8 cellular contexts compared by ENCODE assay signal in genomic region chr5:219492-219891, GRCh38. TPM values are rescaled to one million over a fixed set of nuclear protein-coding genes. Genes with fewer than 3 reads are reported as not detected.
DNase-seq lines count a peak whose midpoint lies in the region; ATAC-seq and TF ChIP-seq lines count a peak whose summit lies in the region.

No MANE protein-coding gene starts in this region.

- peaks cover 37% of the 10 kb centered on the region for H3K4me1 ChIP-seq in CD4-positive, CD25-positive, alpha-beta regulatory T cell (ENCODE audit: control insufficient read depth, insufficient read depth, low read length, poor library complexity, severe bottlenecking)
- H3K4me1 ChIP-seq in KMS-11 (ENCODE audit: low read depth, poor library complexity, severe bottlenecking) (peaks cover 37% of the 10 kb centered on the region), foreskin keratinocyte (peaks cover 12% of the 10 kb centered on the region)

- H3K4me1 Mint-ChIP-seq in CD4-positive, CD25-positive, alpha-beta regulatory T cell: peaks cover 26 to 67% (median 51%) of the 10 kb centered on the region in 4 donors
- H3K4me1 Mint-ChIP-seq in activated T-cell treated with anti-CD3 and anti-CD28 coated beads, Interleukin-2, amount 50 U/mL, for 4 hours (ENCODE audit: low read depth): peaks cover 55% of the 10 kb centered on the region

- peaks cover 8% of the 10 kb centered on the region for H3K36me3 Mint-ChIP-seq in CD4-positive, CD25-positive, alpha-beta regulatory T cell
- peaks cover 7% of the 10 kb centered on the region for H3K36me3 Mint-ChIP-seq in activated T-cell treated with anti-CD3 and anti-CD28 coated beads, Interleukin-2, amount 50 U/mL, for 4 hours (ENCODE audit: insufficient read depth)

- peak overlapping the region; percentile 88 to 98 (median 97) for H3K27ac Mint-ChIP-seq in CD4-positive, CD25-positive, alpha-beta regulatory T cell

- ATAC-seq in CD4-positive, CD25-positive, alpha-beta regulatory T cell (ENCODE audit: low read depth in 2 of 2): peak; percentile 42 to 46
- peak in 1 of 2 donors; percentile 16 for ATAC-seq in activated T-cell treated with anti-CD3 and anti-CD28 coated beads, Interleukin-2, amount 50 U/mL, for 4 hours
- peak; percentile 8 for ATAC-seq in foreskin keratinocyte
- ATAC-seq in HG03108 (IDR thresholded peaks at IDR 0.05; ENCODE audit: unreplicated experiment): no peak
- no peak for ATAC-seq in GM19463 (IDR thresholded peaks at IDR 0.05; ENCODE audit: unreplicated experiment)

- peak; percentile 15 to 65 (median 29) for DNase-seq in CD4-positive, CD25-positive, alpha-beta regulatory T cell
- DNase-seq in activated T-cell treated with anti-CD3 and anti-CD28 coated beads, Interleukin-2, amount 50 U/mL, for 4 hours: no peak
- DNase-seq in foreskin keratinocyte (peak in 1 of 2 donors; percentile 23), retina (peak; percentile 28), NCI-H1092 treated with DMSO at 0.1 percent for 48 hours (lab: John Stamatoyannopoulos, UW) (no peak)

- H3K9ac ChIP-seq in KMS-11: peak overlapping the region; percentile 85

- peak overlapping the region; percentile 84 for H3K27ac ChIP-seq in CD4-positive, CD25-positive, alpha-beta regulatory T cell (ENCODE audit: insufficient read depth, low read length, poor library complexity, severe bottlenecking)
- H3K27ac ChIP-seq in KMS-11: peak overlapping the region; percentile 60
- peak overlapping the region; percentile 71 for H3K27ac ChIP-seq in foreskin keratinocyte

- peak overlapping the region; percentile 94 to 99 (median 96) for H3K4me3 Mint-ChIP-seq in CD4-positive, CD25-positive, alpha-beta regulatory T cell
- H3K4me3 Mint-ChIP-seq in activated T-cell treated with anti-CD3 and anti-CD28 coated beads, Interleukin-2, amount 50 U/mL, for 4 hours: peak overlapping the region; percentile 92

- H3K27me3 Mint-ChIP-seq in CD4-positive, CD25-positive, alpha-beta regulatory T cell: peaks cover 6% of the 10 kb centered on the region
- no peaks in the 10 kb centered on the region for H3K27me3 Mint-ChIP-seq in activated T-cell treated with anti-CD3 and anti-CD28 coated beads, Interleukin-2, amount 50 U/mL, for 4 hours (ENCODE audit: low read depth)

- peaks cover 7% of the 10 kb centered on the region for H3K36me3 ChIP-seq in CD4-positive, CD25-positive, alpha-beta regulatory T cell (ENCODE audit: control insufficient read depth, insufficient read depth, low read length)
- peaks cover 5% of the 10 kb centered on the region; the same call in 1 of the 2 replicates for H3K36me3 ChIP-seq in KMS-11 (ENCODE audit: insufficient read depth)

- TF ChIP-seq CTCF in KMS-11 (conservative IDR thresholded peaks at IDR 0.05; ENCODE audit: low read depth, low read length) (no peak), foreskin keratinocyte (conservative IDR thresholded peaks at IDR 0.05) (no peak)

- H3K9me3 ChIP-seq in CD4-positive, CD25-positive, alpha-beta regulatory T cell (ENCODE audit: control insufficient read depth in 2 of 2, low read length in 2 of 2): no peaks in the 10 kb centered on the region

- H3K27me3 ChIP-seq in CD4-positive, CD25-positive, alpha-beta regulatory T cell (ENCODE audit: control insufficient read depth, insufficient read depth, low read length): no peaks in the 10 kb centered on the region
- H3K27me3 ChIP-seq in KMS-11 (ENCODE audit: insufficient read depth, low read depth) (no peaks in the 10 kb centered on the region), foreskin keratinocyte (no peaks in the 10 kb centered on the region)

- no peaks in the 10 kb centered on the region for H4K20me1 ChIP-seq in KMS-11 (ENCODE audit: insufficient read depth)

- no peaks in the 10 kb centered on the region for H3K9me3 Mint-ChIP-seq in CD4-positive, CD25-positive, alpha-beta regulatory T cell
- H3K9me3 Mint-ChIP-seq in activated T-cell treated with anti-CD3 and anti-CD28 coated beads, Interleukin-2, amount 50 U/mL, for 4 hours: no peaks in the 10 kb centered on the region

- H3K4me3 ChIP-seq in CD4-positive, CD25-positive, alpha-beta regulatory T cell (ENCODE audit: low read depth, low read length): peak overlapping the region; percentile 94
- no peak overlapping the region for H3K4me3 ChIP-seq in KMS-11 (IDR thresholded peaks at IDR 0.05; ENCODE audit: insufficient read depth, low read depth, low read length)

- no peak overlapping the region for H2AFZ ChIP-seq in KMS-11 (ENCODE audit: low read depth)

- H3K79me2 ChIP-seq in KMS-11 (ENCODE audit: insufficient read depth, low read depth): peaks cover 89% of the 10 kb centered on the region

- H3K4me2 ChIP-seq in KMS-11: peak overlapping the region; percentile 72

RNA-seq across cellular contexts. Expression of gene SDHA, which starts 1.4 kb away (rescaled TPM):
- 246 TPM for total RNA-seq in CD4-positive, CD25-positive, alpha-beta regulatory T cell
- polyA plus RNA-seq in CD4-positive, CD25-positive, alpha-beta regulatory T cell: 100 to 1,000 TPM; 211 to 290 (median 229) TPM
- total RNA-seq in activated T-cell treated with anti-CD3 and anti-CD28 coated beads, Interleukin-2, amount 50 U/mL, for 4 hours: 100 to 1,000 TPM in 2 of 3 donors, 10 to 100 TPM in 1; 73.1 to 120 (median 104) TPM
- 93.9 and 107 TPM in 2 replicates for total RNA-seq in foreskin keratinocyte
- 81.0 and 88.9 TPM in 2 replicates for polyA plus RNA-seq in foreskin keratinocyte

RNA-seq across cellular contexts. Expression of gene CCDC127, which starts 1.5 kb away (rescaled TPM):
- 4.0 TPM for total RNA-seq in CD4-positive, CD25-positive, alpha-beta regulatory T cell
- polyA plus RNA-seq in CD4-positive, CD25-positive, alpha-beta regulatory T cell: 1 to 10 TPM; 3.2 to 5.7 (median 4.4) TPM
- 1 to 10 TPM; 4.7 to 7.8 (median 5.7) TPM for total RNA-seq in activated T-cell treated with anti-CD3 and anti-CD28 coated beads, Interleukin-2, amount 50 U/mL, for 4 hours
- 2.8 and 3.1 TPM in 2 replicates for total RNA-seq in foreskin keratinocyte
- polyA plus RNA-seq in foreskin keratinocyte: 2.7 and 3.0 TPM in 2 replicates

RNA-seq across cellular contexts. Expression of gene LRRC14B, which starts 28.2 kb away (rescaled TPM):
- not detected for total RNA-seq in CD4-positive, CD25-positive, alpha-beta regulatory T cell
- not detected for polyA plus RNA-seq in CD4-positive, CD25-positive, alpha-beta regulatory T cell
- total RNA-seq in activated T-cell treated with anti-CD3 and anti-CD28 coated beads, Interleukin-2, amount 50 U/mL, for 4 hours: under 1 TPM in 1 of 3 donors, not detected in 2; 0.23 TPM
- total RNA-seq in foreskin keratinocyte: not detected in 2 replicates
- not detected in 2 replicates for polyA plus RNA-seq in foreskin keratinocyte

RNA-seq across cellular contexts. Expression of gene PDCD6, which starts 52.0 kb away (rescaled TPM):
- 55.3 TPM for total RNA-seq in CD4-positive, CD25-positive, alpha-beta regulatory T cell
- polyA plus RNA-seq in CD4-positive, CD25-positive, alpha-beta regulatory T cell: 100 to 1,000 TPM; 218 to 245 (median 231) TPM
- 100 to 1,000 TPM in 2 of 3 donors, 10 to 100 TPM in 1; 98.9 to 107 (median 101) TPM for total RNA-seq in activated T-cell treated with anti-CD3 and anti-CD28 coated beads, Interleukin-2, amount 50 U/mL, for 4 hours
- total RNA-seq in foreskin keratinocyte: 131 and 135 TPM in 2 replicates
- polyA plus RNA-seq in foreskin keratinocyte: 146 and 155 TPM in 2 replicates

Comparison
In these comparisons a context has a peak if more than half of its experiments do, and no peak if none do; other contexts are left out.
1. ATAC-seq: peak in CD4-positive, CD25-positive, alpha-beta regulatory T cell (2 of 2) and foreskin keratinocyte (single experiment); none in HG03108 (single experiment) and GM19463 (single experiment).
2. DNase-seq: peak in CD4-positive, CD25-positive, alpha-beta regulatory T cell (3 of 3) and retina (single experiment); none in activated T-cell treated with anti-CD3 and anti-CD28 coated beads, Interleukin-2, amount 50 U/mL, for 4 hours (single experiment) and NCI-H1092 treated with DMSO at 0.1 percent for 48 hours (single experiment).
3. Peak in every context shown above with its lines, with median percentiles within 50 percentile points of each other: H3K27ac ChIP-seq.